2 cellular contexts compared by ENCODE assay signal in genomic region chr7:140534743-140535142, GRCh38.
TF ChIP-seq lines count a peak whose summit lies in the region.

No MANE protein-coding gene starts in this region.

TF ChIP-seq in SK-N-SH treated with all-trans-retinoic acid at 6 μM for 48 hours, 23 proteins besides CTCF, POLR2A, EP300 and RAD21 (continued from another document):
- TF ChIP-seq CREB5 (CRISPR knock-in tag; IDR thresholded peaks at IDR 0.05; ENCODE audit: low read depth) (no peak), SNAI2 (CRISPR knock-in tag; IDR thresholded peaks at IDR 0.05) (no peak), TOX (CRISPR knock-in tag; IDR thresholded peaks at IDR 0.05; ENCODE audit: borderline replicate concordance) (no peak), BACH2 (CRISPR knock-in tag; IDR thresholded peaks at IDR 0.05; ENCODE audit: borderline replicate concordance) (no peak), ESRRG (CRISPR knock-in tag; IDR thresholded peaks at IDR 0.05) (no peak)

TF ChIP-seq in SK-N-SH, 30 proteins besides CTCF, POLR2A, EP300 and RAD21 (continued from another document):
- no peak for TF ChIP-seq USF2 (IDR thresholded peaks at IDR 0.05; ENCODE audit: borderline replicate concordance, low read depth, low read length)
- no peak for TF ChIP-seq USF1 (IDR thresholded peaks at IDR 0.05; ENCODE audit: borderline replicate concordance, low read depth)
- no peak for TF ChIP-seq IRF3 (IDR thresholded peaks at IDR 0.05; ENCODE audit: low read depth, low read length)
- no peak for TF ChIP-seq NFIC (IDR thresholded peaks at IDR 0.05; ENCODE audit: borderline replicate concordance)
- no peak for TF ChIP-seq FOSL2 (IDR thresholded peaks at IDR 0.05; ENCODE audit: borderline replicate concordance, low read depth)
- TF ChIP-seq PBX3 (IDR thresholded peaks at IDR 0.05), result no peak
- TF ChIP-seq REST (IDR thresholded peaks at IDR 0.05; ENCODE audit: low read depth, low read length), result no peak
- TF ChIP-seq FOXM1 (IDR thresholded peaks at IDR 0.05; ENCODE audit: low read depth), result no peak
- TF ChIP-seq ELF1 (IDR thresholded peaks at IDR 0.05), result no peak
- no peak for TF ChIP-seq NRF1 (IDR thresholded peaks at IDR 0.05; ENCODE audit: low read depth, low read length)
